Comparison of ENCODE assay signal across 2 cellular contexts in genomic region chr9:133727277-133727875, GRCh38.
TF ChIP-seq lines count a peak whose summit lies in the region.

No MANE protein-coding gene starts in this region.

TF ChIP-seq in Ishikawa, 13 proteins besides CTCF, POLR2A, EP300 and RAD21 (continued from another document):
- no peak for TF ChIP-seq CREB1 (IDR thresholded peaks at IDR 0.05; ENCODE audit: low read depth)
- no peak for TF ChIP-seq CEBPB (IDR thresholded peaks at IDR 0.05)
- no peak for TF ChIP-seq ZBTB7A (IDR thresholded peaks at IDR 0.05; ENCODE audit: low read depth)
- TF ChIP-seq FOXM1 (IDR thresholded peaks at IDR 0.05; ENCODE audit: borderline replicate concordance, low read depth), result no peak
- no peak for TF ChIP-seq YY1 (IDR thresholded peaks at IDR 0.05; ENCODE audit: low read depth)
- TF ChIP-seq NFIC (IDR thresholded peaks at IDR 0.05), result no peak
- TF ChIP-seq, protein P1, sequence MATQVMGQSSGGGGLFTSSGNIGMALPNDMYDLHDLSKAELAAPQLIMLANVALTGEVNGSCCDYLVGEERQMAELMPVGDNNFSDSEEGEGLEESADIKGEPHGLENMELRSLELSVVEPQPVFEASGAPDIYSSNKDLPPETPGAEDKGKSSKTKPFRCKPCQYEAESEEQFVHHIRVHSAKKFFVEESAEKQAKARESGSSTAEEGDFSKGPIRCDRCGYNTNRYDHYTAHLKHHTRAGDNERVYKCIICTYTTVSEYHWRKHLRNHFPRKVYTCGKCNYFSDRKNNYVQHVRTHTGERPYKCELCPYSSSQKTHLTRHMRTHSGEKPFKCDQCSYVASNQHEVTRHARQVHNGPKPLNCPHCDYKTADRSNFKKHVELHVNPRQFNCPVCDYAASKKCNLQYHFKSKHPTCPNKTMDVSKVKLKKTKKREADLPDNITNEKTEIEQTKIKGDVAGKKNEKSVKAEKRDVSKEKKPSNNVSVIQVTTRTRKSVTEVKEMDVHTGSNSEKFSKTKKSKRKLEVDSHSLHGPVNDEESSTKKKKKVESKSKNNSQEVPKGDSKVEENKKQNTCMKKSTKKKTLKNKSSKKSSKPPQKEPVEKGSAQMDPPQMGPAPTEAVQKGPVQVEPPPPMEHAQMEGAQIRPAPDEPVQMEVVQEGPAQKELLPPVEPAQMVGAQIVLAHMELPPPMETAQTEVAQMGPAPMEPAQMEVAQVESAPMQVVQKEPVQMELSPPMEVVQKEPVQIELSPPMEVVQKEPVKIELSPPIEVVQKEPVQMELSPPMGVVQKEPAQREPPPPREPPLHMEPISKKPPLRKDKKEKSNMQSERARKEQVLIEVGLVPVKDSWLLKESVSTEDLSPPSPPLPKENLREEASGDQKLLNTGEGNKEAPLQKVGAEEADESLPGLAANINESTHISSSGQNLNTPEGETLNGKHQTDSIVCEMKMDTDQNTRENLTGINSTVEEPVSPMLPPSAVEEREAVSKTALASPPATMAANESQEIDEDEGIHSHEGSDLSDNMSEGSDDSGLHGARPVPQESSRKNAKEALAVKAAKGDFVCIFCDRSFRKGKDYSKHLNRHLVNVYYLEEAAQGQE (IDR thresholded peaks at IDR 0.05; ENCODE audit: low read depth), result no peak
- no peak for TF ChIP-seq TCF12 (IDR thresholded peaks at IDR 0.05; ENCODE audit: low read depth)
- TF ChIP-seq TEAD4 (IDR thresholded peaks at IDR 0.05), result no peak
- TF ChIP-seq, protein P2, sequence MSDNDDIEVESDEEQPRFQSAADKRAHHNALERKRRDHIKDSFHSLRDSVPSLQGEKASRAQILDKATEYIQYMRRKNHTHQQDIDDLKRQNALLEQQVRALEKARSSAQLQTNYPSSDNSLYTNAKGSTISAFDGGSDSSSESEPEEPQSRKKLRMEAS (IDR thresholded peaks at IDR 0.05), result no peak
- no peak for TF ChIP-seq TAF1 (IDR thresholded peaks at IDR 0.05; ENCODE audit: low read depth)
- no peak for TF ChIP-seq EGR1 (IDR thresholded peaks at IDR 0.05)
TF ChIP-seq in Ishikawa: peak in this region for 0.

TF ChIP-seq in K562, 482 proteins besides CTCF, POLR2A, EP300 and RAD21 (continued from another document):
- TF ChIP-seq, protein P3, sequence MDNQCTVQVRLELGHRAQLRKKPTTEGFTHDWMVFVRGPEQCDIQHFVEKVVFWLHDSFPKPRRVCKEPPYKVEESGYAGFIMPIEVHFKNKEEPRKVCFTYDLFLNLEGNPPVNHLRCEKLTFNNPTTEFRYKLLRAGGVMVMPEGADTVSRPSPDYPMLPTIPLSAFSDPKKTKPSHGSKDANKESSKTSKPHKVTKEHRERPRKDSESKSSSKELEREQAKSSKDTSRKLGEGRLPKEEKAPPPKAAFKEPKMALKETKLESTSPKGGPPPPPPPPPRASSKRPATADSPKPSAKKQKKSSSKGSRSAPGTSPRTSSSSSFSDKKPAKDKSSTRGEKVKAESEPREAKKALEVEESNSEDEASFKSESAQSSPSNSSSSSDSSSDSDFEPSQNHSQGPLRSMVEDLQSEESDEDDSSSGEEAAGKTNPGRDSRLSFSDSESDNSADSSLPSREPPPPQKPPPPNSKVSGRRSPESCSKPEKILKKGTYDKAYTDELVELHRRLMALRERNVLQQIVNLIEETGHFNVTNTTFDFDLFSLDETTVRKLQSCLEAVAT (IDR thresholded peaks at IDR 0.05), result no peak
- TF ChIP-seq USF2 (CRISPR knock-in tag; IDR thresholded peaks at IDR 0.05) (no peak), TCF7 (IDR thresholded peaks at IDR 0.05; ENCODE audit: borderline replicate concordance) (no peak), TCF7L2 (IDR thresholded peaks at IDR 0.05; ENCODE audit: low read depth, low read length) (no peak), ATF7 (IDR thresholded peaks at IDR 0.05) (no peak), HOXB6 (CRISPR knock-in tag; IDR thresholded peaks at IDR 0.05; ENCODE audit: borderline replicate concordance) (no peak), LCOR (CRISPR knock-in tag; IDR thresholded peaks at IDR 0.05) (no peak), BHLHE40 (IDR thresholded peaks at IDR 0.05; ENCODE audit: low read length) (no peak), PYGO2 (tag; IDR thresholded peaks at IDR 0.05) (no peak), CHAMP1 (IDR thresholded peaks at IDR 0.05) (no peak), YBX1 (IDR thresholded peaks at IDR 0.05) (no peak), LEF1 (IDR thresholded peaks at IDR 0.05) (no peak), HNRNPLL (IDR thresholded peaks at IDR 0.05; ENCODE audit: low read depth, low read length, poor library complexity, severe bottlenecking) (no peak), NCOA6 (IDR thresholded peaks at IDR 0.05) (no peak), L3MBTL2 (IDR thresholded peaks at IDR 0.05) (no peak), PHF20 (IDR thresholded peaks at IDR 0.05; ENCODE audit: partially characterized antibody) (no peak), TEAD4 (IDR thresholded peaks at IDR 0.05; ENCODE audit: low read length) (no peak), TEAD4 (CRISPR knock-in tag; IDR thresholded peaks at IDR 0.05; ENCODE audit: borderline replicate concordance) (no peak)
- TF ChIP-seq, protein P4, sequence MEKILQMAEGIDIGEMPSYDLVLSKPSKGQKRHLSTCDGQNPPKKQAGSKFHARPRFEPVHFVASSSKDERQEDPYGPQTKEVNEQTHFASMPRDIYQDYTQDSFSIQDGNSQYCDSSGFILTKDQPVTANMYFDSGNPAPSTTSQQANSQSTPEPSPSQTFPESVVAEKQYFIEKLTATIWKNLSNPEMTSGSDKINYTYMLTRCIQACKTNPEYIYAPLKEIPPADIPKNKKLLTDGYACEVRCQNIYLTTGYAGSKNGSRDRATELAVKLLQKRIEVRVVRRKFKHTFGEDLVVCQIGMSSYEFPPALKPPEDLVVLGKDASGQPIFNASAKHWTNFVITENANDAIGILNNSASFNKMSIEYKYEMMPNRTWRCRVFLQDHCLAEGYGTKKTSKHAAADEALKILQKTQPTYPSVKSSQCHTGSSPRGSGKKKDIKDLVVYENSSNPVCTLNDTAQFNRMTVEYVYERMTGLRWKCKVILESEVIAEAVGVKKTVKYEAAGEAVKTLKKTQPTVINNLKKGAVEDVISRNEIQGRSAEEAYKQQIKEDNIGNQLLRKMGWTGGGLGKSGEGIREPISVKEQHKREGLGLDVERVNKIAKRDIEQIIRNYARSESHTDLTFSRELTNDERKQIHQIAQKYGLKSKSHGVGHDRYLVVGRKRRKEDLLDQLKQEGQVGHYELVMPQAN (IDR thresholded peaks at IDR 0.05; ENCODE audit: borderline replicate concordance), result no peak
- TF ChIP-seq, protein P5, sequence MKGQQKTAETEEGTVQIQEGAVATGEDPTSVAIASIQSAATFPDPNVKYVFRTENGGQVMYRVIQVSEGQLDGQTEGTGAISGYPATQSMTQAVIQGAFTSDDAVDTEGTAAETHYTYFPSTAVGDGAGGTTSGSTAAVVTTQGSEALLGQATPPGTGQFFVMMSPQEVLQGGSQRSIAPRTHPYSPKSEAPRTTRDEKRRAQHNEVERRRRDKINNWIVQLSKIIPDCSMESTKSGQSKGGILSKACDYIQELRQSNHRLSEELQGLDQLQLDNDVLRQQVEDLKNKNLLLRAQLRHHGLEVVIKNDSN (CRISPR knock-in tag; IDR thresholded peaks at IDR 0.05), result no peak
TF ChIP-seq in K562: peak in this region for 0.
